Comparison of ENCODE assay signal across 21 cellular contexts in genomic region chr2:188244383-188244782, GRCh38. TPM values are rescaled to one million over a fixed set of nuclear protein-coding genes. Genes with fewer than 3 reads are reported as not detected.
DNase-seq lines count a peak whose midpoint lies in the region; ATAC-seq and TF ChIP-seq lines count a peak whose summit lies in the region.
"Had no signal": no experiment of that assay in that cellular context is flagged by ENCODE, and none has a peak within 500 bp of the region (broad histone marks: within the 10 kb centered on the region; RNA-seq: fewer than 3 reads in every experiment).

No MANE protein-coding gene starts in this region.

- WGBS in GM23248 (ENCODE audit: low coverage in 1 of 2, low lambda C conversion rate in 2 of 2, missing lambda C conversion rate in 2 of 2), 2 experiments, result 92 to 98% methylated on average over 3 of the region's 3 CpGs
- no CpG with 5 or more reads among the region's 3 CpGs for WGBS in trophoblast cell (ENCODE audit: extremely low coverage, insufficient coverage, insufficient read length)

- H3F3A ChIP-seq in GM23248 (ENCODE audit: insufficient read depth), result no peaks in the 10 kb centered on the region

- H3K4me3 ChIP-seq in GM23248 (no peak overlapping the region), fibroblast of mammary gland (ENCODE audit: control insufficient read depth, low read depth, low read length) (no peak overlapping the region), trophoblast cell (ENCODE audit: low read depth, low read length) (no peak overlapping the region)
- H3K4me3 ChIP-seq: BLaER1 treated with 17β-estradiol and CSF1 and Interleukin-3, amounts not matched to agents 10 nM and 100 nM; lower lobe of right lung had no signal

- no peaks in the 10 kb centered on the region for H3K79me2 ChIP-seq in GM23248 (ENCODE audit: insufficient read depth)
- no peaks in the 10 kb centered on the region for H3K79me2 ChIP-seq in trophoblast cell (ENCODE audit: control insufficient read depth, insufficient read depth, low read length, poor library complexity)
- H3K79me2 ChIP-seq: parathyroid adenoma had no signal

- no peaks in the 10 kb centered on the region for H4K20me1 ChIP-seq in GM23248 (ENCODE audit: insufficient read depth)
- H4K20me1 ChIP-seq: BLaER1 treated with 17β-estradiol and CSF1 and Interleukin-3, amounts not matched to agents 10 nM and 100 nM had no signal

- H3K9me2 ChIP-seq in GM23248 (ENCODE audit: insufficient read depth), result no peaks in the 10 kb centered on the region

- H2AFZ ChIP-seq in GM23248 (no peak overlapping the region), trophoblast cell (ENCODE audit: insufficient read depth, low read length, poor library complexity) (no peak overlapping the region)
- H2AFZ ChIP-seq: parathyroid adenoma had no signal

- H4K8ac ChIP-seq in trophoblast cell (ENCODE audit: low read depth, low read length), result no peak overlapping the region

- no peak overlapping the region for H3K14ac ChIP-seq in trophoblast cell (ENCODE audit: low read length)

- H3K4me2 ChIP-seq in GM23248 (ENCODE audit: unreplicated experiment) (no peak overlapping the region), trophoblast cell (ENCODE audit: low read length) (no peak overlapping the region)
- H3K4me2 ChIP-seq: BLaER1 treated with 17β-estradiol and CSF1 and Interleukin-3, amounts not matched to agents 10 nM and 100 nM had no signal

- H3K23ac ChIP-seq in trophoblast cell (ENCODE audit: low read length), result no peak overlapping the region

- no peak overlapping the region for H4K91ac ChIP-seq in trophoblast cell (ENCODE audit: low read depth, low read length)

- no peaks in the 10 kb centered on the region for H3K9me3 ChIP-seq in GM23248 (ENCODE audit: low read depth)
- H3K9me3 ChIP-seq in trophoblast cell (ENCODE audit: insufficient read depth, low read depth, low read length), result no peaks in the 10 kb centered on the region
- H3K9me3 ChIP-seq: lower lobe of right lung had no signal

- no peak overlapping the region for H2BK120ac ChIP-seq in trophoblast cell (ENCODE audit: insufficient read depth, low read length, poor library complexity)

- DNase-seq in GM23248 (peak; percentile 6), RKO (ENCODE audit: low spot score) (peak; percentile 20), fibroblast of mammary gland (ENCODE audit: low read depth) (peak; percentile 4), trophoblast cell (peak; percentile 56 to 83), NCI-H2081 treated with DMSO at 0.1 percent for 48 hours (lab: John Stamatoyannopoulos, UW) (no peak), GM10266 (ENCODE audit: extremely low spot score) (no peak), left colon (no peak)
- DNase-seq: activated CD4-positive, CD25-positive, alpha-beta regulatory T cell; activated CD8-positive, alpha-beta memory T cell treated with anti-CD3 and anti-CD28 coated beads for 24 hours; activated T-cell treated with anti-CD3 and anti-CD28 coated beads, Interleukin-2, amount 50 U/mL, for 72 hours; dermis blood vessel endothelial cell; lower lobe of right lung; NCI-H2029; NCI-H510A treated with DMSO at 0.1 percent for 48 hours; SHP77; small intestine; stimulated activated CD4-positive, alpha-beta T cell treated with anti-CD3 and anti-CD28 coated beads, Interleukin-4, amount 100 ng/mL, for 4 hours; T-helper 2 cell had no signal

- intact Hi-C loops in left colon (cut with DNase I, micrococcal nuclease), result no loop called here

- H2AK5ac ChIP-seq in trophoblast cell (ENCODE audit: low read length), result no peak overlapping the region

- in situ Hi-C loops in GM23248 (cut with MboI), result no loop called here

- H3K36me3 ChIP-seq in GM23248 (ENCODE audit: low read depth) (no peaks in the 10 kb centered on the region), trophoblast cell (ENCODE audit: control insufficient read depth in 1 of 2, insufficient read depth in 2 of 2, low read length in 2 of 2) (no peaks in the 10 kb centered on the region)
- H3K36me3 ChIP-seq: BLaER1 treated with 17β-estradiol and CSF1 and Interleukin-3, amounts not matched to agents 10 nM and 100 nM; lower lobe of right lung had no signal

- no peak overlapping the region for H3K18ac ChIP-seq in trophoblast cell (ENCODE audit: low read length)

- no peaks in the 10 kb centered on the region for H3K79me1 ChIP-seq in trophoblast cell (ENCODE audit: low read length)

- H3K27me3 ChIP-seq in GM23248 (replicated peaks; ENCODE audit: insufficient read depth) (no peaks in the 10 kb centered on the region), trophoblast cell (ENCODE audit: insufficient read depth, low read length) (no peaks in the 10 kb centered on the region)
- H3K27me3 ChIP-seq: BLaER1 treated with 17β-estradiol and CSF1 and Interleukin-3, amounts not matched to agents 10 nM and 100 nM had no signal

- H3K27ac ChIP-seq in GM23248, result no peak overlapping the region
- H3K27ac ChIP-seq in trophoblast cell (ENCODE audit: low read depth, low read length), result no peak overlapping the region
- H3K27ac ChIP-seq: BLaER1 treated with 17β-estradiol and CSF1 and Interleukin-3, amounts not matched to agents 10 nM and 100 nM; epithelial cell of prostate; lower lobe of right lung; parathyroid adenoma had no signal

- H3K9ac ChIP-seq in GM23248, result no peak overlapping the region
- no peak overlapping the region for H3K9ac ChIP-seq in trophoblast cell (ENCODE audit: low read length)
- H3K9ac ChIP-seq: BLaER1 treated with 17β-estradiol and CSF1 and Interleukin-3, amounts not matched to agents 10 nM and 100 nM; parathyroid adenoma had no signal

- TF ChIP-seq CTCF in fibroblast of mammary gland (conservative IDR thresholded peaks at IDR 0.05; ENCODE audit: control insufficient read depth, insufficient read depth, low read depth, low read length), result no peak
- no peak for TF ChIP-seq CTCF in GM10266 (IDR thresholded peaks at IDR 0.05; ENCODE audit: control insufficient read depth, insufficient read depth, low read depth, missing control alignments)

- no peak overlapping the region for H3K4ac ChIP-seq in trophoblast cell (ENCODE audit: low read depth, low read length)

- H2BK12ac ChIP-seq in trophoblast cell (ENCODE audit: low read length), result no peak overlapping the region

- no peak overlapping the region for H4K12ac ChIP-seq in trophoblast cell (ENCODE audit: low read depth, low read length)

- H3K4me1 ChIP-seq in GM23248 (ENCODE audit: insufficient read depth) (peaks cover 4% of the 10 kb centered on the region; the same call in 1 of the 2 replicates), trophoblast cell (ENCODE audit: control insufficient read depth in 1 of 2, insufficient read depth in 2 of 2, low read length in 2 of 2) (no peaks in the 10 kb centered on the region)
- H3K4me1 ChIP-seq: lower lobe of right lung, parathyroid adenoma had no signal

- H2BK5ac ChIP-seq in trophoblast cell (ENCODE audit: low read depth, low read length, poor library complexity), result no peak overlapping the region

- ATAC-seq in left colon, result no peak
- ATAC-seq: activated T-cell treated with anti-CD3 and anti-CD28 coated beads, Interleukin-2, amount 50 U/mL, for 72 hours; lower lobe of right lung had no signal

RNA-seq across cellular contexts. Expression of gene GULP1, which starts 47.3 kb away (rescaled TPM):
- total RNA-seq in GM23248 (2014; rRNA removed; shearing (Covaris generic)), result 11.1 and 11.9 TPM in 2 replicates
- 6.1 and 6.8 TPM in 2 replicates for polyA plus RNA-seq in GM23248 (2016; fragmentation: Nextera tagmentation; extraction: Ambion mirVana)
- 38.6 and 39.1 TPM in 2 replicates for polyA plus RNA-seq in trophoblast cell (2013)
- 1 to 10 TPM; 3.5 to 9.6 TPM for total RNA-seq in left colon
- total RNA-seq: activated T-cell treated with anti-CD3 and anti-CD28 coated beads, Interleukin-2, amount 50 U/mL, for 72 hours had no signal

Comparison
In these comparisons a context has a peak if more than half of its experiments do, and no peak if none do; other contexts are left out.
1. DNase-seq: peak in GM23248 (single experiment), RKO (single experiment), fibroblast of mammary gland (single experiment) and trophoblast cell (2 of 2); none in NCI-H2081 treated with DMSO at 0.1 percent for 48 hours (single experiment), GM10266 (single experiment) and left colon (0 of 2).